Comparison of ENCODE assay signal across 1 cellular context in genomic region chr22:48450188-48450825, GRCh38.
TF ChIP-seq lines count a peak whose summit lies in the region.

No MANE protein-coding gene starts in this region.

TF ChIP-seq in GM23338, 12 proteins besides CTCF, POLR2A, EP300 and RAD21 (continued from another document):
- TF ChIP-seq ZNF462 (CRISPR knock-in tag; IDR thresholded peaks at IDR 0.05) (no peak), EZH2phosphoT487 (IDR thresholded peaks at IDR 0.05; ENCODE audit: unreplicated experiment) (no peak), POLR2AphosphoS5 (IDR thresholded peaks at IDR 0.05; ENCODE audit: low read depth) (no peak)
- TF ChIP-seq, protein P1, sequence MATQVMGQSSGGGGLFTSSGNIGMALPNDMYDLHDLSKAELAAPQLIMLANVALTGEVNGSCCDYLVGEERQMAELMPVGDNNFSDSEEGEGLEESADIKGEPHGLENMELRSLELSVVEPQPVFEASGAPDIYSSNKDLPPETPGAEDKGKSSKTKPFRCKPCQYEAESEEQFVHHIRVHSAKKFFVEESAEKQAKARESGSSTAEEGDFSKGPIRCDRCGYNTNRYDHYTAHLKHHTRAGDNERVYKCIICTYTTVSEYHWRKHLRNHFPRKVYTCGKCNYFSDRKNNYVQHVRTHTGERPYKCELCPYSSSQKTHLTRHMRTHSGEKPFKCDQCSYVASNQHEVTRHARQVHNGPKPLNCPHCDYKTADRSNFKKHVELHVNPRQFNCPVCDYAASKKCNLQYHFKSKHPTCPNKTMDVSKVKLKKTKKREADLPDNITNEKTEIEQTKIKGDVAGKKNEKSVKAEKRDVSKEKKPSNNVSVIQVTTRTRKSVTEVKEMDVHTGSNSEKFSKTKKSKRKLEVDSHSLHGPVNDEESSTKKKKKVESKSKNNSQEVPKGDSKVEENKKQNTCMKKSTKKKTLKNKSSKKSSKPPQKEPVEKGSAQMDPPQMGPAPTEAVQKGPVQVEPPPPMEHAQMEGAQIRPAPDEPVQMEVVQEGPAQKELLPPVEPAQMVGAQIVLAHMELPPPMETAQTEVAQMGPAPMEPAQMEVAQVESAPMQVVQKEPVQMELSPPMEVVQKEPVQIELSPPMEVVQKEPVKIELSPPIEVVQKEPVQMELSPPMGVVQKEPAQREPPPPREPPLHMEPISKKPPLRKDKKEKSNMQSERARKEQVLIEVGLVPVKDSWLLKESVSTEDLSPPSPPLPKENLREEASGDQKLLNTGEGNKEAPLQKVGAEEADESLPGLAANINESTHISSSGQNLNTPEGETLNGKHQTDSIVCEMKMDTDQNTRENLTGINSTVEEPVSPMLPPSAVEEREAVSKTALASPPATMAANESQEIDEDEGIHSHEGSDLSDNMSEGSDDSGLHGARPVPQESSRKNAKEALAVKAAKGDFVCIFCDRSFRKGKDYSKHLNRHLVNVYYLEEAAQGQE (IDR thresholded peaks at IDR 0.05; ENCODE audit: unreplicated experiment), result no peak
- TF ChIP-seq, protein P2, sequence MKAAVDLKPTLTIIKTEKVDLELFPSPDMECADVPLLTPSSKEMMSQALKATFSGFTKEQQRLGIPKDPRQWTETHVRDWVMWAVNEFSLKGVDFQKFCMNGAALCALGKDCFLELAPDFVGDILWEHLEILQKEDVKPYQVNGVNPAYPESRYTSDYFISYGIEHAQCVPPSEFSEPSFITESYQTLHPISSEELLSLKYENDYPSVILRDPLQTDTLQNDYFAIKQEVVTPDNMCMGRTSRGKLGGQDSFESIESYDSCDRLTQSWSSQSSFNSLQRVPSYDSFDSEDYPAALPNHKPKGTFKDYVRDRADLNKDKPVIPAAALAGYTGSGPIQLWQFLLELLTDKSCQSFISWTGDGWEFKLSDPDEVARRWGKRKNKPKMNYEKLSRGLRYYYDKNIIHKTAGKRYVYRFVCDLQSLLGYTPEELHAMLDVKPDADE (IDR thresholded peaks at IDR 0.05), result no peak
